In the genomic region with DNA sequence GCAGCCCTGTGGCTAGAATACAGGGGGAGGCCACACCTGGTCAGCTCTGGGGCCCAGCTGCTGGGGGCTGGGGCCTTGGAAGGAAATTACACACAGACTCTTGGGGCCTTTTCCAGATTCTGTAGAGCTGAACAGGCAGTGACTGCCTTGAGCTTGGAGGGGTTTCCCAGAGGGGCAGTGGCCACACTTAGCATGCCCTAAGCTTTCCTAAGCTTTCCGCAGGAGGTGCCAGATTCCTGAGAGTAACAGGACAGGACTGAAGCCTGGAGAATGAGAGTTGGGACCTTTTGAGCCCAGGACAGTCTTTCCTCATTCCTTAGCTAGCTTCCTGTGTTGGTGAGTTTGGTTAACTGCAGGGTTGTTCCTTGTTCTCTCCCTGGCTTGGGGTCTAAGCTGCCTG, we compare ENCODE assay signal across 10 cellular contexts. TPM values are rescaled to one million over a fixed set of nuclear protein-coding genes. Genes with fewer than 3 reads are reported as not detected.
DNase-seq lines count a peak whose midpoint lies in the region; ATAC-seq, FAIRE-seq and TF ChIP-seq lines count a peak whose summit lies in the region.
"Had no signal": no experiment of that assay in that cellular context is flagged by ENCODE, and none has a peak within 500 bp of the region (broad histone marks: within the 10 kb centered on the region; RNA-seq: fewer than 3 reads in every experiment).

No MANE protein-coding gene starts in this region.

- H3K27me3 ChIP-seq in PC-3 (ENCODE audit: low read length) (no peaks in the 10 kb centered on the region), H1 (replicated peaks in 1 of 4; ENCODE audit: control insufficient read depth in 3 of 4, extremely low read depth in 1 of 4, insufficient read depth in 3 of 4, low read length in 3 of 4) (no peaks in the 10 kb centered on the region), osteoblast (ENCODE audit: insufficient read depth, low read length) (no peaks in the 10 kb centered on the region)

- H3K79me2 ChIP-seq in PC-3 (ENCODE audit: low read length) (peaks cover 18% of the 10 kb centered on the region), H1 (ENCODE audit: control insufficient read depth in 1 of 2, insufficient read depth in 2 of 2, low read length in 2 of 2) (peaks cover 0 to 7% of the 10 kb centered on the region in 2 experiments; a peak in 1 of 4 replicates), osteoblast (ENCODE audit: insufficient read depth, low read length) (peaks cover 25% of the 10 kb centered on the region)

- H4K8ac ChIP-seq in H1 (ENCODE audit: extremely low read depth, insufficient read depth, low read length): no peak overlapping the region

- H2BK5ac ChIP-seq in H1 (ENCODE audit: low read depth, low read length): no peak overlapping the region

- H3K4ac ChIP-seq in H1 (replicated peaks; ENCODE audit: insufficient read length, low read depth, low read length): no peak overlapping the region

- ATAC-seq in PC-3 (no peak), GM19452 (IDR thresholded peaks at IDR 0.05; ENCODE audit: unreplicated experiment) (no peak), GM19463 (IDR thresholded peaks at IDR 0.05; ENCODE audit: unreplicated experiment) (no peak)

- H3K4me1 ChIP-seq in PC-3 (ENCODE audit: insufficient read depth, low read length) (peaks cover 11% of the 10 kb centered on the region), H1 (replicated peaks in 1 of 4; ENCODE audit: control insufficient read depth in 3 of 4, insufficient read depth in 4 of 4, low read length in 3 of 4) (peaks cover 0 to 2% (median 0%) of the 10 kb centered on the region in 4 experiments; a peak in 1 of 7 replicates), osteoblast (ENCODE audit: insufficient read depth, low read length) (peaks cover 6% of the 10 kb centered on the region)

- TF ChIP-seq POLR2A in H1 (IDR thresholded peaks at IDR 0.05; ENCODE audit: control extremely low read depth in 1 of 2, low read depth in 2 of 2, low read length in 2 of 2) (no peak), lower leg skin (IDR thresholded peaks at IDR 0.05) (no peak)

- no peak overlapping the region for H3K23ac ChIP-seq in H1 (ENCODE audit: insufficient read length)

- H3F3A ChIP-seq in PC-3 (ENCODE audit: low read length, unreplicated experiment): no peaks in the 10 kb centered on the region

- WGBS in H1 (ENCODE audit: extremely low coverage in 1 of 2, insufficient coverage in 1 of 2, insufficient read length in 1 of 2, insufficient replicate concordance in 2 of 2, low coverage in 1 of 2, low lambda C conversion rate in 2 of 2, missing lambda C conversion rate in 1 of 2), 2 experiments: 100% methylated on average over 1 of the region's 1 CpG; no CpG with 5 or more reads in 1 of the 2 experiments
- WGBS in lower leg skin, 2 donors: 63 to 80% methylated on average over 1 of the region's 1 CpG

- DNase-seq in GF-D8 (lab: John Stamatoyannopoulos, UW) (peak; percentile 37), PC-3 (no peak), H1 (ENCODE audit: low read depth in 1 of 2, low spot score in 2 of 2) (no peak), osteoblast (ENCODE audit: insufficient read length, low spot score, missing footprints) (no peak), AML-193 (lab: John Stamatoyannopoulos, UW) (no peak), lower leg skin (ENCODE audit: low spot score in 2 of 2) (no peak)
- DNase-seq: left cardiac atrium, NCI-H1092 had no signal

- no peak overlapping the region for H2AFZ ChIP-seq in PC-3 (ENCODE audit: low read length)
- H2AFZ ChIP-seq in H1 (ENCODE audit: low read length): no peak overlapping the region
- no peak overlapping the region for H2AFZ ChIP-seq in osteoblast (ENCODE audit: low read length)

- H2AK5ac ChIP-seq in H1 (ENCODE audit: low read depth, low read length): no peak overlapping the region

- H3K9me3 ChIP-seq in PC-3 (ENCODE audit: low read length): no peaks in the 10 kb centered on the region
- no peaks in the 10 kb centered on the region for H3K9me3 ChIP-seq in H1 (ENCODE audit: insufficient read depth in 2 of 2, low read depth in 1 of 2, low read length in 1 of 2)
- no peaks in the 10 kb centered on the region for H3K9me3 ChIP-seq in osteoblast (ENCODE audit: low read depth, low read length)

- H3K9me2 ChIP-seq in PC-3 (replicated peaks; ENCODE audit: low read length): no peaks in the 10 kb centered on the region

- H3K14ac ChIP-seq in H1 (ENCODE audit: insufficient read length): no peak overlapping the region

- H3K27ac ChIP-seq in PC-3 (ENCODE audit: low read length) (no peak overlapping the region), H1 (ENCODE audit: low read depth, low read length) (no peak overlapping the region), osteoblast (ENCODE audit: low read depth, low read length) (no peak overlapping the region)

- TF ChIP-seq RAD21 in H1 (IDR thresholded peaks at IDR 0.05 in 1 of 2, conservative IDR thresholded peaks at IDR 0.05 in 1 of 2; ENCODE audit: low read depth in 2 of 2, low read length in 2 of 2): no peak

- H4K5ac ChIP-seq in H1 (ENCODE audit: insufficient read length, low read depth, low read length): no peak overlapping the region

- peak overlapping the region; percentile 88 for H3K4me2 ChIP-seq in PC-3 (ENCODE audit: low read length)
- H3K4me2 ChIP-seq in H1 (ENCODE audit: insufficient read depth in 1 of 2, low read depth in 2 of 2, low read length in 2 of 2): peak overlapping the region; percentile 77 to 83; a peak in 2 of 4 replicates
- H3K4me2 ChIP-seq in osteoblast (ENCODE audit: insufficient read depth, low read length): peak overlapping the region; percentile 97

- H3K23me2 ChIP-seq in H1 (ENCODE audit: low read depth, low read length): peaks cover 5% of the 10 kb centered on the region; the same call in 1 of the 2 replicates

- H4K91ac ChIP-seq in H1 (replicated peaks; ENCODE audit: insufficient read length, low read length): no peak overlapping the region

- intact Hi-C loops in PC-3 (cut with micrococcal nuclease) (no loop called here), lower leg skin (cut with DNase I; ENCODE audit: low total_unique reads) (no loop called here)

- H4K20me1 ChIP-seq in PC-3 (ENCODE audit: low read length): no peaks in the 10 kb centered on the region
- H4K20me1 ChIP-seq in H1 (replicated peaks in 1 of 2; ENCODE audit: control insufficient read depth in 1 of 2, insufficient read depth in 2 of 2, low read length in 2 of 2): peaks cover 0 to 1% of the 10 kb centered on the region in 2 experiments
- H4K20me1 ChIP-seq in osteoblast (ENCODE audit: insufficient read depth, low read length): peaks cover 3% of the 10 kb centered on the region

- CTCF ChIA-PET in PC-3 (lab: Charles Lee): interaction anchor here (0.6 to 1.1 kb wide), 3 partner anchors 30 to 99 kb away, joined by 5 to 7 read pairs (median 5); a partner anchor contains a TSS
- CTCF ChIA-PET in H1 (lab: Charles Lee; ENCODE audit: partially characterized antibody): interaction anchor here (0.6 to 2.0 kb wide), 15 partner anchors 13 to 95 kb away, joined by 3 to 10 read pairs (median 4); a partner anchor contains a TSS

- H3K79me1 ChIP-seq in H1 (ENCODE audit: low read depth, low read length): no peaks in the 10 kb centered on the region; the same call in 1 of the 2 replicates

- TF ChIP-seq EP300 in H1 (IDR thresholded peaks at IDR 0.05; ENCODE audit: borderline replicate concordance in 1 of 2, low read depth in 2 of 2, low read length in 2 of 2): no peak

- no peak overlapping the region for H2BK20ac ChIP-seq in H1 (ENCODE audit: low read length)

- TF ChIP-seq CTCF in PC-3 (conservative IDR thresholded peaks at IDR 0.05; ENCODE audit: low read depth, low read length): no peak
- TF ChIP-seq CTCF in H1 (IDR thresholded peaks at IDR 0.05; ENCODE audit: control extremely low read depth in 1 of 3, insufficient read depth in 1 of 3, low read depth in 1 of 3, low read length in 3 of 3): no peak
- TF ChIP-seq CTCF in osteoblast (IDR thresholded peaks at IDR 0.05; ENCODE audit: extremely low read depth, low read depth, low read length): no peak
- no peak for TF ChIP-seq CTCF in lower leg skin (IDR thresholded peaks at IDR 0.05)

- no peak overlapping the region for H3K56ac ChIP-seq in H1 (replicated peaks; ENCODE audit: insufficient read length, low read depth, low read length)

- no TSS peak for BruUV-seq in PC-3 (replicated peaks; lab: Mats Ljungman, UMichigan)

- no peak overlapping the region for H2BK120ac ChIP-seq in H1 (replicated peaks; ENCODE audit: low read depth, low read length)

- POLR2A ChIA-PET in PC-3 (lab: Charles Lee; ENCODE audit: unreplicated experiment): no interaction called here
- POLR2A ChIA-PET in H1 (lab: Charles Lee; ENCODE audit: partially characterized antibody): interaction anchor here (0.5 to 2.2 kb wide), 12 partner anchors 17 to 141 kb away, joined by 3 to 9 read pairs (median 4); a partner anchor contains a TSS

- no peak overlapping the region for H3K18ac ChIP-seq in H1 (ENCODE audit: extremely low read depth, low read length)

- H3K36me3 ChIP-seq in PC-3 (ENCODE audit: low read depth, low read length) (no peaks in the 10 kb centered on the region; the same call in 1 of the 2 replicates), H1 (ENCODE audit: control insufficient read depth in 2 of 4, insufficient read depth in 4 of 4, low read length in 3 of 4) (peaks cover 3 to 16% (median 7%) of the 10 kb centered on the region in 4 experiments; a peak in 4 of 8 replicates), osteoblast (ENCODE audit: insufficient read depth, low read length) (peaks cover 29% of the 10 kb centered on the region)

- FAIRE-seq in H1 (lab: Jason Lieb, UNC): no peak

- H3K4me3 ChIP-seq in PC-3 (ENCODE audit: low read length): peak overlapping the region; percentile 98; the same call in 1 of the 2 replicates
- peak overlapping the region in 3 of 4 experiments; percentile 84 to 98 (median 88); a peak in 4 of 8 replicates for H3K4me3 ChIP-seq in H1 (ENCODE audit: extremely low read depth in 1 of 4, insufficient read depth in 2 of 4, low read depth in 3 of 4, low read length in 4 of 4)
- H3K4me3 ChIP-seq in osteoblast (ENCODE audit: insufficient read depth, low read length): peak overlapping the region; percentile 96
- H3K4me3 ChIP-seq in lower leg skin (ENCODE audit: low read depth, poor library complexity, severe bottlenecking): no peak overlapping the region

- H2BK12ac ChIP-seq in H1 (ENCODE audit: low read depth, low read length): no peak overlapping the region

- H2BK15ac ChIP-seq in H1 (ENCODE audit: low read length): no peak overlapping the region

- no peak overlapping the region for H3K9ac ChIP-seq in PC-3 (ENCODE audit: low read length)
- H3K9ac ChIP-seq in H1 (replicated peaks in 1 of 4; ENCODE audit: extremely low read depth in 1 of 4, low read depth in 3 of 4, low read length in 3 of 4): no peak overlapping the region

RNA-seq across cellular contexts. Expression of a gene that starts 1.4 kb away (rescaled TPM):
- total RNA-seq in PC-3 (2014; rRNA removed): 15.0 and 18.8 TPM in 2 replicates
- total RNA-seq in H1 (2021; fragmentation: NEBNext Ultra II Directional; extraction: Animal tissue kit (Norgen Biotek cat#: 25700)): 21.3 and 26.3 TPM in 2 replicates
- 24.7 and 33.0 TPM in 2 replicates for polyA plus RNA-seq in H1 (2011; rRNA removed)
- 18.0 TPM for polyA plus RNA-seq in H1 (2011; cell fraction: cytosol; rRNA removed)
- polyA plus RNA-seq in H1 (2011; cell fraction: nucleus; rRNA removed): 26.8 TPM
- polyA plus RNA-seq in H1 (2012, experiment 1 of 2): 17.9 to 24.5 TPM (median 20.3 TPM) in 4 replicates
- 23.3 TPM for polyA plus RNA-seq in H1 (2012, experiment 2 of 2)
- polyA plus RNA-seq in H1 (2013, experiment 1 of 2): 13.2 TPM
- 13.4 TPM for polyA plus RNA-seq in H1 (2013, experiment 2 of 2)
- 21.1 and 26.2 TPM in 2 replicates for polyA minus RNA-seq in H1 (2011; rRNA and poly(A)+ RNA removed)
- polyA minus RNA-seq in H1 (2011; cell fraction: cytosol; rRNA and poly(A)+ RNA removed): 8.7 TPM
- polyA minus RNA-seq in H1 (2011; cell fraction: nucleus; rRNA and poly(A)+ RNA removed): 10.1 TPM
- 17.0 and 18.6 TPM in 2 replicates for total RNA-seq in osteoblast
- total RNA-seq in lower leg skin: 10 to 100 TPM in 3 of 4 donors, 1 to 10 TPM in 1; 5.0 to 14.8 (median 12.8) TPM

RNA-seq across cellular contexts. Expression of a gene that starts 16.7 kb away (rescaled TPM):
- total RNA-seq in PC-3 (2014; rRNA removed) (14.8 and 20.6 TPM in 2 replicates), osteoblast (26.4 and 27.1 TPM in 2 replicates), lower leg skin (100 to 1,000 TPM in 1 of 4 donors, 10 to 100 TPM in 3; 66.5 to 104 (median 73.2) TPM)
- 20.5 and 22.6 TPM in 2 replicates for total RNA-seq in H1 (2021; fragmentation: NEBNext Ultra II Directional; extraction: Animal tissue kit (Norgen Biotek cat#: 25700))
- polyA plus RNA-seq in H1 (2011; rRNA removed): 26.6 and 55.8 TPM in 2 replicates
- polyA plus RNA-seq in H1 (2011; cell fraction: cytosol; rRNA removed): 24.8 TPM
- polyA plus RNA-seq in H1 (2011; cell fraction: nucleus; rRNA removed): 43.9 TPM
- polyA plus RNA-seq in H1 (2012, experiment 1 of 2): 12.0 to 19.7 TPM (median 18.3 TPM) in 4 replicates
- 17.9 TPM for polyA plus RNA-seq in H1 (2012, experiment 2 of 2)
- polyA plus RNA-seq in H1 (2013, experiment 1 of 2): 12.2 TPM
- 11.3 TPM for polyA plus RNA-seq in H1 (2013, experiment 2 of 2)
- polyA minus RNA-seq in H1 (2011; rRNA and poly(A)+ RNA removed): 25.9 and 30.5 TPM in 2 replicates
- 24.1 TPM for polyA minus RNA-seq in H1 (2011; cell fraction: cytosol; rRNA and poly(A)+ RNA removed)
- polyA minus RNA-seq in H1 (2011; cell fraction: nucleus; rRNA and poly(A)+ RNA removed): 20.3 TPM

RNA-seq across cellular contexts. Expression of a gene that starts 29.9 kb away (rescaled TPM):
- 37.0 and 51.5 TPM in 2 replicates for total RNA-seq in PC-3 (2014; rRNA removed)
- total RNA-seq in H1 (2021; fragmentation: NEBNext Ultra II Directional; extraction: Animal tissue kit (Norgen Biotek cat#: 25700)): 17.5 and 22.4 TPM in 2 replicates
- polyA plus RNA-seq in H1 (2011; rRNA removed): 23.4 and 31.8 TPM in 2 replicates
- 29.0 TPM for polyA plus RNA-seq in H1 (2011; cell fraction: cytosol; rRNA removed)
- 27.0 TPM for polyA plus RNA-seq in H1 (2011; cell fraction: nucleus; rRNA removed)
- polyA plus RNA-seq in H1 (2012, experiment 1 of 2): 4.1 to 11.5 TPM (median 10.3 TPM) in 4 replicates
- 10.5 TPM for polyA plus RNA-seq in H1 (2012, experiment 2 of 2)
- 9.4 TPM for polyA plus RNA-seq in H1 (2013, experiment 1 of 2)
- 10.3 TPM for polyA plus RNA-seq in H1 (2013, experiment 2 of 2)
- polyA minus RNA-seq in H1 (2011; rRNA and poly(A)+ RNA removed): 5.8 and 7.4 TPM in 2 replicates
- polyA minus RNA-seq in H1 (2011; cell fraction: cytosol; rRNA and poly(A)+ RNA removed): 10.9 TPM
- polyA minus RNA-seq in H1 (2011; cell fraction: nucleus; rRNA and poly(A)+ RNA removed): 15.0 TPM
- total RNA-seq in osteoblast: 17.4 and 18.0 TPM in 2 replicates
- total RNA-seq in lower leg skin: 10 to 100 TPM; 12.5 to 34.7 (median 25.5) TPM

RNA-seq across cellular contexts. Expression of a gene that starts 41.1 kb away (rescaled TPM):
- total RNA-seq in PC-3 (2014; rRNA removed) (27.2 and 30.5 TPM in 2 replicates), osteoblast (10.1 and 10.3 TPM in 2 replicates), lower leg skin (10 to 100 TPM; 15.0 to 41.5 (median 32.3) TPM)
- total RNA-seq in H1 (2021; fragmentation: NEBNext Ultra II Directional; extraction: Animal tissue kit (Norgen Biotek cat#: 25700)): 73.4 and 77.8 TPM in 2 replicates
- polyA plus RNA-seq in H1 (2011; rRNA removed): 69.2 and 100 TPM in 2 replicates
- 55.2 TPM for polyA plus RNA-seq in H1 (2011; cell fraction: cytosol; rRNA removed)
- 108 TPM for polyA plus RNA-seq in H1 (2011; cell fraction: nucleus; rRNA removed)
- 46.8 to 62.2 TPM (median 51.5 TPM) in 4 replicates for polyA plus RNA-seq in H1 (2012, experiment 1 of 2)
- polyA plus RNA-seq in H1 (2012, experiment 2 of 2): 32.7 TPM
- 21.3 TPM for polyA plus RNA-seq in H1 (2013, experiment 1 of 2)
- polyA plus RNA-seq in H1 (2013, experiment 2 of 2): 20.5 TPM
- 42.9 and 47.9 TPM in 2 replicates for polyA minus RNA-seq in H1 (2011; rRNA and poly(A)+ RNA removed)
- 30.8 TPM for polyA minus RNA-seq in H1 (2011; cell fraction: cytosol; rRNA and poly(A)+ RNA removed)
- polyA minus RNA-seq in H1 (2011; cell fraction: nucleus; rRNA and poly(A)+ RNA removed): 58.3 TPM
